Comparison of ENCODE assay signal across 23 cellular contexts in genomic region chr7:108440613-108441012, GRCh38.
"Had no signal": no experiment of that assay in that cellular context is flagged by ENCODE, and none has a peak within 500 bp of the region (broad histone marks: within the 10 kb centered on the region; RNA-seq: fewer than 3 reads in every experiment).

No MANE protein-coding gene starts in this region.

- ATAC-seq: left ventricle myocardium superior; lower lobe of right lung; natural killer cell; psoas muscle; right cardiac atrium; stimulated activated memory B cell treated with anti-CD40 and anti-IgM and Interleukin-4, amounts not matched to agents 10 μg/mL and 1 μg/mL and 100 μg/mL, for 72 hours; stimulated activated naive CD8-positive, alpha-beta T cell treated with anti-CD3 and anti-CD28 coated beads, Interleukin-15, Interleukin-2, amounts not matched to agents 100 U/mL and 50 U/mL, for 24 hours had no signal

- H3K4me1 ChIP-seq: lower lobe of right lung, psoas muscle, sigmoid colon, spleen, tibial nerve, upper lobe of left lung had no signal

- DNase-seq: dorsolateral prefrontal cortex; effector CD4-positive, alpha-beta T cell; left ventricle myocardium superior; lower lobe of right lung; natural killer cell; nucleus accumbens; psoas muscle; right cardiac atrium; sigmoid colon; spleen; stimulated activated CD4-positive, alpha-beta T cell treated with anti-CD3 and anti-CD28 coated beads, Interleukin-4, amount 100 ng/mL, for 4 hours; stimulated activated naive CD8-positive, alpha-beta T cell treated with anti-CD3 and anti-CD28 coated beads, Interleukin-15, Interleukin-2, amounts not matched to agents 100 U/mL and 50 U/mL, for 24 hours; upper lobe of left lung had no signal

- H3K27me3 ChIP-seq: dorsolateral prefrontal cortex, sigmoid colon, spleen, tibial nerve, upper lobe of left lung had no signal

- H3K4me1 Mint-ChIP-seq: memory B cell, natural killer cell had no signal

- H3K27ac Mint-ChIP-seq: memory B cell; natural killer cell; stimulated activated memory B cell treated with anti-CD40 and anti-IgM and Interleukin-4, amounts not matched to agents 10 μg/mL and 1 μg/mL and 100 μg/mL, for 72 hours had no signal

- H3K36me3 ChIP-seq: lower lobe of right lung, sigmoid colon, spleen, thoracic aorta, tibial nerve, upper lobe of left lung had no signal

- H3K4me3 Mint-ChIP-seq: memory B cell; natural killer cell; neural crest cell; stimulated activated memory B cell treated with anti-CD40 and anti-IgM and Interleukin-4, amounts not matched to agents 10 μg/mL and 1 μg/mL and 100 μg/mL, for 72 hours had no signal

- H3K9me3 ChIP-seq: lower lobe of right lung, psoas muscle, sigmoid colon, spleen, thoracic aorta, tibial nerve, upper lobe of left lung had no signal

- FAIRE-seq: colon, frontal cortex, keratinocyte, urothelium cell line had no signal

- H3K36me3 Mint-ChIP-seq: memory B cell; natural killer cell; stimulated activated memory B cell treated with anti-CD40 and anti-IgM and Interleukin-4, amounts not matched to agents 10 μg/mL and 1 μg/mL and 100 μg/mL, for 72 hours had no signal

- H3K4me3 ChIP-seq: dorsolateral prefrontal cortex, lower lobe of right lung, psoas muscle, sigmoid colon, skin epidermis, spleen, thoracic aorta, tibial nerve, upper lobe of left lung had no signal

- H3K27ac ChIP-seq: lower lobe of right lung, psoas muscle, sigmoid colon, skin epidermis, spleen, thoracic aorta, tibial nerve, upper lobe of left lung had no signal
